14 cellular contexts compared by ENCODE assay signal in genomic region chr1:198523183-198523942, GRCh38. TPM values are rescaled to one million over a fixed set of nuclear protein-coding genes. Genes with fewer than 3 reads are reported as not detected.
DNase-seq lines count a peak whose midpoint lies in the region; ATAC-seq and TF ChIP-seq lines count a peak whose summit lies in the region.
"Had no signal": no experiment of that assay in that cellular context is flagged by ENCODE, and none has a peak within 500 bp of the region (broad histone marks: within the 10 kb centered on the region; RNA-seq: fewer than 3 reads in every experiment).

No MANE protein-coding gene starts in this region.

- CTCF ChIA-PET in activated CD4-positive, alpha-beta T cell treated with anti-CD3 and anti-CD28 coated beads for 36 hours (lab: Charles Lee): interaction anchor here (0.8 to 1.6 kb wide), 8 partner anchors 17 to 267 kb away, joined by 3 to 9 read pairs (median 3); partner anchors contain the start of gene ATP6V1G3

- H4K20me1 ChIP-seq in osteoblast (ENCODE audit: insufficient read depth, low read length): no peaks in the 10 kb centered on the region

- H3K4me1 Mint-ChIP-seq in activated CD4-positive, alpha-beta T cell treated with anti-CD3 and anti-CD28 coated beads for 36 hours: peaks cover 83% of the 10 kb centered on the region
- H3K4me1 Mint-ChIP-seq in activated T-helper 1 cell treated with anti-CD3 and anti-CD28 coated beads, Interleukin-12 subunit alpha, Interleukin-12 subunit beta, Interleukin-2, Interleukin-4 antibody, amounts not matched to agents 30 ng/mL and 10 ng/mL and 1 ng/mL, durations not matched to agents 14 hours and 24 hours and 36 hours (ENCODE audit: low read depth): peaks cover 67% of the 10 kb centered on the region
- H3K4me1 Mint-ChIP-seq: neural crest cell had no signal

- no peaks in the 10 kb centered on the region for H3K36me3 Mint-ChIP-seq in activated CD4-positive, alpha-beta T cell treated with anti-CD3 and anti-CD28 coated beads for 36 hours (ENCODE audit: low read depth)
- H3K36me3 Mint-ChIP-seq in activated T-helper 1 cell treated with anti-CD3 and anti-CD28 coated beads, Interleukin-12 subunit alpha, Interleukin-12 subunit beta, Interleukin-2, Interleukin-4 antibody, amounts not matched to agents 30 ng/mL and 10 ng/mL and 1 ng/mL, durations not matched to agents 14 hours and 24 hours and 36 hours (ENCODE audit: low read depth): no peaks in the 10 kb centered on the region

- peak overlapping the region; percentile 93 for H3K27ac Mint-ChIP-seq in activated CD4-positive, alpha-beta T cell treated with anti-CD3 and anti-CD28 coated beads for 36 hours
- H3K27ac Mint-ChIP-seq in activated T-helper 1 cell treated with anti-CD3 and anti-CD28 coated beads, Interleukin-12 subunit alpha, Interleukin-12 subunit beta, Interleukin-2, Interleukin-4 antibody, amounts not matched to agents 30 ng/mL and 10 ng/mL and 1 ng/mL, durations not matched to agents 14 hours and 24 hours and 36 hours: peak overlapping the region; percentile 75

- H3K36me3 ChIP-seq in KOPT-K1 (ENCODE audit: insufficient read depth, low read length) (no peaks in the 10 kb centered on the region), osteoblast (ENCODE audit: insufficient read depth, low read length) (no peaks in the 10 kb centered on the region)
- H3K36me3 ChIP-seq: tibial nerve had no signal

- POLR2A ChIA-PET in activated CD4-positive, alpha-beta T cell treated with anti-CD3 and anti-CD28 coated beads for 36 hours (lab: Charles Lee): interaction anchor here (0.7 kb wide), 1 partner anchor 116 kb away, joined by 3 read pairs; no protein-coding TSS in a partner anchor

- DNase-seq in activated CD4-positive, alpha-beta T cell treated with anti-CD3 and anti-CD28 coated beads for 36 hours: peak; percentile 12
- no peak for DNase-seq in activated CD4-positive, alpha-beta T cell treated with anti-CD3 and anti-CD28 coated beads, Interleukin-2, amount 50 U/mL, for 1 hour
- DNase-seq in activated T-helper 1 cell treated with anti-CD3 and anti-CD28 coated beads, Interleukin-12 subunit alpha, Interleukin-12 subunit beta, Interleukin-2, Interleukin-4 antibody, amounts not matched to agents 30 ng/mL and 10 ng/mL and 1 ng/mL, durations not matched to agents 14 hours and 24 hours and 36 hours (ENCODE audit: low spot score): no peak
- no peak for DNase-seq in osteoblast (ENCODE audit: insufficient read length, low spot score, missing footprints)
- no peak for DNase-seq in SIG-M5 treated with dmso at 0.1 percent for 504 hours (lab: John Stamatoyannopoulos, UW; ENCODE audit: unreplicated experiment)
- no peak for DNase-seq in DMS79 treated with DMSO at 0.1 percent for 48 hours (lab: John Stamatoyannopoulos, UW)
- DNase-seq in islet precursor cell: no peak
- DNase-seq: DMS 273 treated with DMSO at 0.1 percent for 48 hours, head of caudate nucleus had no signal

- H3K9me3 ChIP-seq in KOPT-K1 (ENCODE audit: insufficient read depth, low read length, poor library complexity, severe bottlenecking) (no peaks in the 10 kb centered on the region), osteoblast (ENCODE audit: low read depth, low read length) (no peaks in the 10 kb centered on the region)
- H3K9me3 ChIP-seq: tibial nerve had no signal

- H3K27me3 ChIP-seq in osteoblast (ENCODE audit: insufficient read depth, low read length): no peaks in the 10 kb centered on the region
- H3K27me3 ChIP-seq: tibial nerve had no signal

- H3K27ac ChIP-seq in KOPT-K1 (ENCODE audit: low read depth, low read length, poor library complexity, severe bottlenecking) (peak overlapping the region; percentile 96), osteoblast (ENCODE audit: low read depth, low read length) (no peak overlapping the region)
- H3K27ac ChIP-seq: tibial nerve had no signal

- peak; percentile 50 for ATAC-seq in activated CD4-positive, alpha-beta T cell treated with anti-CD3 and anti-CD28 coated beads for 36 hours
- ATAC-seq: GM23338, left lobe of liver had no signal

- no peaks in the 10 kb centered on the region for H3K79me2 ChIP-seq in osteoblast (ENCODE audit: insufficient read depth, low read length)

- H2AFZ ChIP-seq in osteoblast (ENCODE audit: low read length): peak overlapping the region; percentile 61
- H2AFZ ChIP-seq: GM23338 had no signal

- H3K9me3 Mint-ChIP-seq in activated CD4-positive, alpha-beta T cell treated with anti-CD3 and anti-CD28 coated beads for 36 hours (ENCODE audit: low read depth): no peaks in the 10 kb centered on the region
- H3K9me3 Mint-ChIP-seq in activated T-helper 1 cell treated with anti-CD3 and anti-CD28 coated beads, Interleukin-12 subunit alpha, Interleukin-12 subunit beta, Interleukin-2, Interleukin-4 antibody, amounts not matched to agents 30 ng/mL and 10 ng/mL and 1 ng/mL, durations not matched to agents 14 hours and 24 hours and 36 hours: no peaks in the 10 kb centered on the region
- H3K9me3 Mint-ChIP-seq: GM23338, neural crest cell had no signal

- H3K4me3 ChIP-seq in osteoblast (ENCODE audit: insufficient read depth, low read length): no peak overlapping the region
- H3K4me3 ChIP-seq: GM23338, tibial nerve had no signal

- H3K4me3 Mint-ChIP-seq in activated CD4-positive, alpha-beta T cell treated with anti-CD3 and anti-CD28 coated beads for 36 hours: peak overlapping the region; percentile 64
- peak overlapping the region; percentile 79 for H3K4me3 Mint-ChIP-seq in activated T-helper 1 cell treated with anti-CD3 and anti-CD28 coated beads, Interleukin-12 subunit alpha, Interleukin-12 subunit beta, Interleukin-2, Interleukin-4 antibody, amounts not matched to agents 30 ng/mL and 10 ng/mL and 1 ng/mL, durations not matched to agents 14 hours and 24 hours and 36 hours
- H3K4me3 Mint-ChIP-seq: GM23338, neural crest cell had no signal

- H3K4me1 ChIP-seq in osteoblast (ENCODE audit: insufficient read depth, low read length): peaks cover 13% of the 10 kb centered on the region
- H3K4me1 ChIP-seq: tibial nerve had no signal

- H3K4me2 ChIP-seq in osteoblast (ENCODE audit: insufficient read depth, low read length): peak overlapping the region; percentile 61
- H3K4me2 ChIP-seq: GM23338 had no signal

- intact Hi-C loops in activated CD4-positive, alpha-beta T cell treated with anti-CD3 and anti-CD28 coated beads for 36 hours (cut with DNase I, micrococcal nuclease): loop anchor here (1.0 to 10.0 kb wide), 15 partner anchors 33 to 746 kb away; partner anchors contain the start of genes DENND1B (in 2 of the 2), NEK7 (in 1 of the 2) and PTPRC (in 1 of the 2)
- intact Hi-C loops in activated T-helper 1 cell treated with anti-CD3 and anti-CD28 coated beads, Interleukin-12 subunit alpha, Interleukin-12 subunit beta, Interleukin-2, Interleukin-4 antibody, amounts not matched to agents 30 ng/mL and 10 ng/mL and 1 ng/mL, durations not matched to agents 14 hours and 24 hours and 36 hours (cut with micrococcal nuclease): loop anchor here (1.0 to 5.0 kb wide), 12 partner anchors 14 to 1029 kb away; partner anchors contain the start of gene PTPRC

- TF ChIP-seq CTCF in osteoblast (IDR thresholded peaks at IDR 0.05; ENCODE audit: extremely low read depth, low read depth, low read length): no peak

- H3K27me3 Mint-ChIP-seq in activated CD4-positive, alpha-beta T cell treated with anti-CD3 and anti-CD28 coated beads for 36 hours: no peaks in the 10 kb centered on the region
- H3K27me3 Mint-ChIP-seq in activated T-helper 1 cell treated with anti-CD3 and anti-CD28 coated beads, Interleukin-12 subunit alpha, Interleukin-12 subunit beta, Interleukin-2, Interleukin-4 antibody, amounts not matched to agents 30 ng/mL and 10 ng/mL and 1 ng/mL, durations not matched to agents 14 hours and 24 hours and 36 hours (ENCODE audit: insufficient read depth): no peaks in the 10 kb centered on the region

RNA-seq across cellular contexts. Expression of gene ATP6V1G3, which starts 17.1 kb away (rescaled TPM):
- not detected for total RNA-seq in activated CD4-positive, alpha-beta T cell treated with anti-CD3 and anti-CD28 coated beads for 36 hours
- not detected in 2 replicates for total RNA-seq in activated T-helper 1 cell treated with anti-CD3 and anti-CD28 coated beads, Interleukin-12 subunit alpha, Interleukin-12 subunit beta, Interleukin-2, Interleukin-4 antibody, amounts not matched to agents 30 ng/mL and 10 ng/mL and 1 ng/mL, durations not matched to agents 14 hours and 24 hours and 36 hours
- total RNA-seq in osteoblast: 0.36 TPM in 1 of 2 replicates, not detected in the other
- total RNA-seq: GM23338, left lobe of liver, neural crest cell, tibial nerve had no signal
